27 cellular contexts compared by ENCODE assay signal in genomic region chr3:67624078-67624477, GRCh38.
"Had no signal": no experiment of that assay in that cellular context is flagged by ENCODE, and none has a peak within 500 bp of the region (broad histone marks: within the 10 kb centered on the region; RNA-seq: fewer than 3 reads in every experiment).

No MANE protein-coding gene starts in this region.

- ATAC-seq: left lung, pancreas had no signal

- H3K4me3 ChIP-seq: ascending aorta, heart right ventricle, left lung, pancreas, psoas muscle, right atrium auricular region, spleen, stomach, suprapubic skin, tibial nerve had no signal

- H3K27ac Mint-ChIP-seq: activated T-helper 1 cell treated with anti-CD3 and anti-CD28 coated beads, Interleukin-12 subunit alpha, Interleukin-12 subunit beta, Interleukin-2, Interleukin-4 antibody, amounts not matched to agents 30 ng/mL and 10 ng/mL and 1 ng/mL, durations not matched to agents 14 hours and 24 hours and 36 hours; dendritic cell treated with granulocyte-macrophage colony-stimulating factor and Interleukin-4, amounts not matched to agents 40 ng/mL and 50 ng/mL, for 4 days; nephron had no signal

- H3K27me3 ChIP-seq: ascending aorta, brain microvascular endothelial cell, heart right ventricle, left lung, neutrophil, pancreas, right atrium auricular region, spleen, stomach, suprapubic skin, tibial nerve had no signal

- DNase-seq: activated CD4-positive, CD25-positive, alpha-beta regulatory T cell treated with anti-CD3 and anti-CD28 coated beads, Interleukin-2, amount 50 U/mL, for 72 hours; activated CD8-positive, alpha-beta memory T cell treated with anti-CD3 and anti-CD28 coated beads, Interleukin-2, amount 50 U/mL, for 48 hours; activated gamma-delta T cell treated with Interleukin-2 at 50 U/mL for 16 hours; brain microvascular endothelial cell; caudate nucleus; effector CD8-positive, alpha-beta T cell; erythroblast; foreskin fibroblast; heart right ventricle; left lung; mammary epithelial cell; midbrain; pancreas; psoas muscle; spleen; stimulated activated CD4-positive, alpha-beta T cell treated with anti-CD3 and anti-CD28 coated beads, Interleukin-4, amount 100 ng/mL, for 1 hour; stomach; T-helper 1 cell; WERI-Rb-1 had no signal

- H3K36me3 ChIP-seq: brain microvascular endothelial cell, neutrophil, WERI-Rb-1 had no signal

- H3K4me1 Mint-ChIP-seq: nephron had no signal

- H3K27me3 Mint-ChIP-seq: dendritic cell treated with granulocyte-macrophage colony-stimulating factor and Interleukin-4, amounts not matched to agents 40 ng/mL and 50 ng/mL, for 4 days had no signal

- H3K9me3 Mint-ChIP-seq: activated T-helper 1 cell treated with anti-CD3 and anti-CD28 coated beads, Interleukin-12 subunit alpha, Interleukin-12 subunit beta, Interleukin-2, Interleukin-4 antibody, amounts not matched to agents 30 ng/mL and 10 ng/mL and 1 ng/mL, durations not matched to agents 14 hours and 24 hours and 36 hours; dendritic cell treated with granulocyte-macrophage colony-stimulating factor and Interleukin-4, amounts not matched to agents 40 ng/mL and 50 ng/mL, for 4 days; nephron had no signal

- H3K4me3 Mint-ChIP-seq: activated T-helper 1 cell treated with anti-CD3 and anti-CD28 coated beads, Interleukin-12 subunit alpha, Interleukin-12 subunit beta, Interleukin-2, Interleukin-4 antibody, amounts not matched to agents 30 ng/mL and 10 ng/mL and 1 ng/mL, durations not matched to agents 14 hours and 24 hours and 36 hours; dendritic cell treated with granulocyte-macrophage colony-stimulating factor and Interleukin-4, amounts not matched to agents 40 ng/mL and 50 ng/mL, for 4 days; nephron had no signal
